23 cellular contexts compared by ENCODE assay signal in genomic region chr3:123759311-123759710, GRCh38.
DNase-seq lines count a peak whose midpoint lies in the region; ATAC-seq and TF ChIP-seq lines count a peak whose summit lies in the region.
"Had no signal": no experiment of that assay in that cellular context is flagged by ENCODE, and none has a peak within 500 bp of the region (broad histone marks: within the 10 kb centered on the region; RNA-seq: fewer than 3 reads in every experiment).

No MANE protein-coding gene starts in this region.

- H3K27ac ChIP-seq in aorta (ENCODE audit: low read depth in 1 of 2, low read length in 2 of 2) = peak overlapping the region; percentile 69 to 85
- no peak overlapping the region for H3K27ac ChIP-seq in suprapubic skin
- H3K27ac ChIP-seq: C4-2B, gastrocnemius medialis, skin epidermis had no signal

- intact Hi-C loops in aorta (cut with DNase I) = loop anchor here in 1 of 2 donors (5.0 kb wide), 1 partner anchor 123 kb away; the partner anchor contains the start of gene MYLK

- ATAC-seq in aorta (ENCODE audit: low FRiP score) (no peak), HG02884 (IDR thresholded peaks at IDR 0.05; ENCODE audit: unreplicated experiment) (no peak)
- ATAC-seq: activated CD8-positive, alpha-beta T cell treated with anti-CD3 and anti-CD28 coated beads, Interleukin-2, amount 10 ng/mL, durations not matched to agents 7 days and 5 days; gastrocnemius medialis had no signal

- peaks cover 9 to 16% of the 10 kb centered on the region in 2 donors for H3K4me1 ChIP-seq in aorta (ENCODE audit: control insufficient read depth in 1 of 2, insufficient read depth in 2 of 2, low read length in 2 of 2)
- peaks cover 28% of the 10 kb centered on the region for H3K4me1 ChIP-seq in suprapubic skin

- TF ChIP-seq CTCF in fibroblast of the aortic adventitia (IDR thresholded peaks at IDR 0.05; ENCODE audit: insufficient read depth, low read length) (no peak), suprapubic skin (IDR thresholded peaks at IDR 0.05) (no peak)

- peak; percentile 57 for DNase-seq in GM03348 (ENCODE audit: low spot score)
- DNase-seq in RPMI7951 (ENCODE audit: low read depth) = peak; percentile 42
- DNase-seq in fibroblast of the aortic adventitia (ENCODE audit: low read depth) = peak; percentile 79
- DNase-seq in aorta = peak in 1 of 2 donors; percentile 71
- no peak for DNase-seq in globus pallidus (ENCODE audit: low spot score)
- DNase-seq in suprapubic skin (ENCODE audit: low spot score in 2 of 2) = no peak
- DNase-seq: activated CD8-positive, alpha-beta T cell treated with anti-CD3 and anti-CD28 coated beads, Interleukin-2, amount 10 ng/mL, durations not matched to agents 7 days and 5 days; activated T-cell treated with anti-CD3 and anti-CD28 coated beads, Interleukin-2, amount 50 U/mL, for 1 hour; amniotic stem cell; central memory CD4-positive, alpha-beta T cell; gastrocnemius medialis; KBM-7; kidney glomerular epithelial cell; NCI-H2029 treated with DMSO at 0.1 percent for 48 hours; NCI-H345; posterior cingulate gyrus; stimulated activated CD4-positive, alpha-beta T cell treated with anti-CD3 and anti-CD28 coated beads, Interleukin-2, amount 100 ng/mL, for 48 hours; stimulated activated naive CD4-positive, alpha-beta T cell treated with Interleukin-2 at 50 U/mL for 16 hours; T1000; trophoblast cell had no signal

- TF ChIP-seq EP300 in suprapubic skin (IDR thresholded peaks at IDR 0.05) = no peak

- TF ChIP-seq POLR2A in suprapubic skin (IDR thresholded peaks at IDR 0.05) = no peak

- H3K4me3 ChIP-seq in fibroblast of the aortic adventitia (ENCODE audit: low read depth, low read length) = no peak overlapping the region
- H3K4me3 ChIP-seq in aorta (ENCODE audit: low read length in 2 of 2) = no peak overlapping the region
- no peak overlapping the region for H3K4me3 ChIP-seq in suprapubic skin
- H3K4me3 ChIP-seq: gastrocnemius medialis, skin epidermis had no signal

- H3K27me3 ChIP-seq in aorta (ENCODE audit: control insufficient read depth in 1 of 2, insufficient read depth in 2 of 2, low read length in 1 of 2) = no peaks in the 10 kb centered on the region
- no peaks in the 10 kb centered on the region for H3K27me3 ChIP-seq in suprapubic skin

- no peaks in the 10 kb centered on the region for H3K36me3 ChIP-seq in aorta (ENCODE audit: control insufficient read depth in 1 of 2, insufficient read depth in 2 of 2, low read length in 1 of 2)
- H3K36me3 ChIP-seq in suprapubic skin = no peaks in the 10 kb centered on the region
- H3K36me3 ChIP-seq: gastrocnemius medialis had no signal

- H3K9me3 ChIP-seq in aorta (ENCODE audit: control insufficient read depth, low read length) = no peaks in the 10 kb centered on the region
- H3K9me3 ChIP-seq in suprapubic skin = no peaks in the 10 kb centered on the region
- H3K9me3 ChIP-seq: gastrocnemius medialis had no signal

- 6% methylated on average over 3 of the region's 3 CpGs for WGBS in aorta, 2 donors
- WGBS in suprapubic skin = 24% methylated on average over 3 of the region's 3 CpGs

Comparison
In these comparisons a context has a peak if more than half of its experiments do, and no peak if none do; other contexts are left out.
1. DNase-seq: peak in GM03348 (single experiment), RPMI7951 (single experiment) and fibroblast of the aortic adventitia (single experiment); none in globus pallidus (single experiment) and suprapubic skin (0 of 2).